Comparison of ENCODE assay signal across 9 cellular contexts in the genomic region with DNA sequence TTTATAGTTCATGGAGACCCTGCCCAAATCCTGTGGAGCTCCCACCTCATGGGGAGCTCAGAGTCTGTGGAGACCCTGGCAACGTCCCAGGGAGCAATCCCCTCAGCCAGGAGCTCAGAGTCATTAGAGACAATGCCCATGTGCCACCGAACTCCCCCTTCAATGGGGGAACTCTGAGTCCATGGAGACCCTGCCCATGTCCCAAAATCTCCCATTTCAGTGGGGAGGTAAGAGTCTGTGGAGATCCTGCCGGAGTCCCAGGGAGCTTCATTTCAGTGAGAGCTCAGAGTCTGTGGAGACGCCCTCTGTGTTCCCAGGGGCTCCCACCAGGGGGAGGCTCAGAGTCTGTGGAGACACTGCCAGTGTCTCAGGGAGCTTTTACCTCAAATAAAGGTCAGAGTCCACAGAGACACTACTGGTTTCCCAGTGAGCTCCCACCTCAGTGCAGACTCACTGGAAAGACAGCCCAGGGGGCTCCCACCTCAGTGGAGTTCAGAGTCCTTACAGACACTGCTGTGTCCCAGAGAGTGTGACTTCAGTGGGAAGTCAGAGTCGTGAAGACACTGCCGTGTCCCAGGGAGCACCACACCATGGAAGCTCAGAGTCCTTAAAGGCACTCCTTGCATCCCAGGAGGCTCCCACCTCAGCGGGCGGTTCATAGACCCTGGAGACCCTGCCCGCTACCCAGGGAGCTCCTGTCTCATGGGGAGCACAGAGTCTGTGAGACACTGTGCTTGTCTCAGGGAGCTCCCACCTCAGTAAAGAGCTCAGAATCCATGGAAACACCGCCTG. TPM values are rescaled to one million over a fixed set of nuclear protein-coding genes. Genes with fewer than 3 reads are reported as not detected.
DNase-seq lines count a peak whose midpoint lies in the region; ATAC-seq and TF ChIP-seq lines count a peak whose summit lies in the region.
"Had no signal": no experiment of that assay in that cellular context is flagged by ENCODE, and none has a peak within 500 bp of the region (broad histone marks: within the 10 kb centered on the region; RNA-seq: fewer than 3 reads in every experiment).

No MANE protein-coding gene starts in this region.

- no peak for TF ChIP-seq POLR2A in uterus (IDR thresholded peaks at IDR 0.05)

- H3K4me3 Mint-ChIP-seq in activated T-cell treated with anti-CD3 and anti-CD28 coated beads, Interleukin-2, amount 50 U/mL, for 4 hours = no peak overlapping the region

- H3K9me3 ChIP-seq in uterus = no peaks in the 10 kb centered on the region

- POLR2A ChIA-PET in GM10248 (lab: Yijun Ruan, JAX) = interaction anchor here (0.6 to 2.5 kb wide), 4 partner anchors 10 to 125 kb away, joined by 4 to 9 read pairs (median 4); no protein-coding TSS in a partner anchor

- H3K36me3 Mint-ChIP-seq in activated T-cell treated with anti-CD3 and anti-CD28 coated beads, Interleukin-2, amount 50 U/mL, for 4 hours (ENCODE audit: insufficient read depth) = peaks cover 21% of the 10 kb centered on the region

- H3K27me3 ChIP-seq in uterus = no peaks in the 10 kb centered on the region

- no peaks in the 10 kb centered on the region for H3K27me3 Mint-ChIP-seq in activated T-cell treated with anti-CD3 and anti-CD28 coated beads, Interleukin-2, amount 50 U/mL, for 4 hours (ENCODE audit: low read depth)

- H3K4me1 ChIP-seq in uterus = no peaks in the 10 kb centered on the region

- no peak overlapping the region for H3K4me3 ChIP-seq in uterus

- H3K9me3 Mint-ChIP-seq in activated T-cell treated with anti-CD3 and anti-CD28 coated beads, Interleukin-2, amount 50 U/mL, for 4 hours = no peaks in the 10 kb centered on the region
- H3K9me3 Mint-ChIP-seq: T-helper 1 cell treated with Interleukin-12 subunit alpha and Interleukin-12 subunit beta and Interleukin-4 antibody, amounts not matched to agents 30 μg/mL and 1 μg/mL, for 36 hours had no signal

- H3K36me3 ChIP-seq in uterus = no peaks in the 10 kb centered on the region

- H3K27ac ChIP-seq in uterus = no peak overlapping the region

- peaks cover 41% of the 10 kb centered on the region for H3K4me1 Mint-ChIP-seq in activated T-cell treated with anti-CD3 and anti-CD28 coated beads, Interleukin-2, amount 50 U/mL, for 4 hours (ENCODE audit: low read depth)

- TF ChIP-seq CTCF in GM10248 (IDR thresholded peaks at IDR 0.05; ENCODE audit: control extremely low read depth, extremely low read depth, low read depth, missing control alignments) (peak; percentile 38), uterus (IDR thresholded peaks at IDR 0.05) (peak in 1 of 4 experiments; percentile 31)

- intact Hi-C loops in Right ventricle myocardium superior (cut with DNase I) (loop anchor here (5.0 kb wide), 1 partner anchor 163 kb away; no protein-coding TSS in a partner anchor), uterus (cut with DNase I; ENCODE audit: low total_unique reads) (no loop called here)

- ATAC-seq in activated T-cell treated with anti-CD3 and anti-CD28 coated beads, Interleukin-2, amount 50 U/mL, for 4 hours = no peak
- ATAC-seq in Right ventricle myocardium superior (ENCODE audit: poor library complexity) (peak; percentile 79), GM21576 (IDR thresholded peaks at IDR 0.05; ENCODE audit: unreplicated experiment) (no peak)

- DNase-seq in GM10248 (ENCODE audit: extremely low spot score) = no peak
- DNase-seq in NCI-H345 treated with DMSO at 0.1 percent for 48 hours (lab: John Stamatoyannopoulos, UW; ENCODE audit: unreplicated experiment) = peak; percentile 7
- peak; percentile 57 for DNase-seq in activated T-cell treated with anti-CD3 and anti-CD28 coated beads, Interleukin-2, amount 50 U/mL, for 4 hours
- peak; percentile 70 for DNase-seq in Right ventricle myocardium superior
- peak; percentile 24 to 35 for DNase-seq in stimulated activated CD8-positive, alpha-beta memory T cell treated with anti-CD3 and anti-CD28 coated beads, Interleukin-7, amount 100 ng/mL, for 4 hours (ENCODE audit: low read depth in 2 of 2)
- no peak for DNase-seq in midbrain (lab: John Stamatoyannopoulos, UW)
- DNase-seq in uterus = no peak

- CTCF ChIA-PET in GM10248 (lab: Yijun Ruan, JAX) = interaction anchor here (0.8 to 6.4 kb wide), 47 partner anchors 8 to 166 kb away, joined by 3 to 147 read pairs (median 5); partner anchors contain the start of genes H2AZ2 and TBRG4

RNA-seq across cellular contexts. Expression of gene MYO1G, which starts 5.0 kb away (rescaled TPM):
- 100 to 1,000 TPM; 120 to 205 (median 143) TPM for total RNA-seq in activated T-cell treated with anti-CD3 and anti-CD28 coated beads, Interleukin-2, amount 50 U/mL, for 4 hours
- total RNA-seq in Right ventricle myocardium superior = 0.97 TPM
- total RNA-seq in uterus = 1 to 10 TPM in 3 of 4 donors, under 1 TPM in 1; 0.59 to 3.1 (median 1.2) TPM

RNA-seq across cellular contexts. Expression of gene CCM2, which starts 26.2 kb away (rescaled TPM):
- 10 to 100 TPM; 35.9 to 38.2 (median 36.6) TPM for total RNA-seq in activated T-cell treated with anti-CD3 and anti-CD28 coated beads, Interleukin-2, amount 50 U/mL, for 4 hours
- total RNA-seq in Right ventricle myocardium superior = 30.3 TPM
- total RNA-seq in uterus = 10 to 100 TPM in 3 of 4 donors, 1 to 10 TPM in 1; 7.6 to 70.2 (median 33.6) TPM

Comparison
In these comparisons a context has a peak if more than half of its experiments do, and no peak if none do; other contexts are left out.
1. DNase-seq: peak in NCI-H345 treated with DMSO at 0.1 percent for 48 hours (single experiment), activated T-cell treated with anti-CD3 and anti-CD28 coated beads, Interleukin-2, amount 50 U/mL, for 4 hours (single experiment), Right ventricle myocardium superior (single experiment) and stimulated activated CD8-positive, alpha-beta memory T cell treated with anti-CD3 and anti-CD28 coated beads, Interleukin-7, amount 100 ng/mL, for 4 hours (2 of 2); none in GM10248 (single experiment), midbrain (single experiment) and uterus (0 of 2).
2. RNA of gene MYO1G, which starts 5.0 kb away (total RNA-seq): 120 to 205 TPM in activated T-cell treated with anti-CD3 and anti-CD28 coated beads, Interleukin-2, amount 50 U/mL, for 4 hours; 0.59 to 3.1 TPM in uterus and 0.97 TPM in Right ventricle myocardium superior (single experiment); every median in the first group is over 10 times any median in the second.